ENCODE assay signal across 1 cellular context in the genomic region with DNA sequence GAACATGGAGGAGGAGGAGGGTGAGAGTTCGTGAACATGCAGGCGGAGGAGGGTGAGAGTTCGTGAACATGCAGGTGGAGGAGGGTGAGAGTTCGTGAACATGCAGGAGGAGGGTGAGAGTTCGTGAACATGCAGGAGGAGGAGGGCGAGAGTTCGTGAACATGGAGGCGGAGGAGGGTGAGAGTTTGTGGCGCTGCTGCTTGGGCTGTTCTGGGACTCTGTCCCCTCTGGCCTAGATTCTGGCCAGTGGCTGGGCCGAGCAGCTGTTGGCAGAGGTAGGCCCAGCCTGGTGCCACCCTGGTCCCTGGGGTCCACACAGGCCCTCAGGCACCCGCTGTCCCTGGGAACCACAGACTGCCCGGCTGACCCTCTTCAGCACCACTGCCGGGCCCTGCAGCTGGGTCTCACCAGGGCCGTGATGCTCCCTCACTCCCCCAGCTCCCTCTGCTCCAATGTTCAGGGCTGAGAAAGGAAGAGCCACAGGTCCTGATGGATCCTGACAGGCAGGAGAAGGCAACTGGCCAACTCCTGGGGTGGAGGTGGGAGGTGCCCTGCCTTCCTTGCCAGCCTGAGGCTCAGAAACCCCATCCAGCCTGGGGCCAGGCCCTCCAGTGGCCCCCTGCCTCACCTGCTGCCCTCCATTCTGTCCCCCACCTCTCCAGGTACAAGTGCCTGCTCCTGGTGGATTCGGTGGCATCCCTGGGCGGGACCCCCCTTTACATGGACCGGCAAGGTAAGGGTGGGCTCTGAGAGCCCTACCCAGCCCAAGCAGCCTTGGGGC.
A peak's percentile ranks its signal among the peaks of the same experiment; 100 is the strongest.
TF ChIP-seq lines count a peak whose summit lies in the region.

No MANE protein-coding gene starts in this region.

TF ChIP-seq in HepG2, 621 proteins besides CTCF, POLR2A, EP300 and RAD21:
- TF ChIP-seq ZNF891 (CRISPR knock-in tag; IDR thresholded peaks at IDR 0.05), result peak; percentile 34; the same call in 1 of the 2 replicates
- no peak for TF ChIP-seq ZNF883 (CRISPR knock-in tag; IDR thresholded peaks at IDR 0.05; ENCODE audit: not compliant biosample characterization)
- TF ChIP-seq ZNF263 (CRISPR knock-in tag; IDR thresholded peaks at IDR 0.05), result peak; percentile 87
- TF ChIP-seq BCL6 (CRISPR knock-in tag; IDR thresholded peaks at IDR 0.05), result no peak
- no peak for TF ChIP-seq ATF7-NPFF (CRISPR knock-in tag; IDR thresholded peaks at IDR 0.05; ENCODE audit: low read depth)
- TF ChIP-seq ARNT (IDR thresholded peaks at IDR 0.05), result no peak
- TF ChIP-seq, protein P1, sequence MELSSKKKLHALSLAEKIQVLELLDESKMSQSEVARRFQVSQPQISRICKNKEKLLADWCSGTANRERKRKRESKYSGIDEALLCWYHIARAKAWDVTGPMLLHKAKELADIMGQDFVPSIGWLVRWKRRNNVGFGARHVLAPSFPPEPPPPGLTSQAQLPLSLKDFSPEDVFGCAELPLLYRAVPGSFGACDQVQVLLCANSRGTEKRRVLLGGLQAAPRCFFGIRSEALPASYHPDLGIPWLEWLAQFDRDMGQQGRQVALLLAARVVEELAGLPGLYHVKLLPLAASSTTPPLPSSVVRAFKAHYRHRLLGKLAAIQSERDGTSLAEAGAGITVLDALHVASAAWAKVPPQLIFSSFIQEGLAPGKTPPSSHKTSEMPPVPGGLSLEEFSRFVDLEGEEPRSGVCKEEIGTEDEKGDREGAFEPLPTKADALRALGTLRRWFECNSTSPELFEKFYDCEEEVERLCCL (CRISPR knock-in tag; IDR thresholded peaks at IDR 0.05; ENCODE audit: borderline replicate concordance), result no peak
- TF ChIP-seq NR1H2 (CRISPR knock-in tag; IDR thresholded peaks at IDR 0.05; ENCODE audit: borderline replicate concordance, low read depth), result no peak
- TF ChIP-seq ZBTB38 (CRISPR knock-in tag; IDR thresholded peaks at IDR 0.05), result peak; percentile 95
- 0 out of 2 replicates have a peak, but pooled peaks have one; percentile 59 for TF ChIP-seq NFE2L1 (CRISPR knock-in tag; IDR thresholded peaks at IDR 0.05; ENCODE audit: borderline replicate concordance)
- TF ChIP-seq POLR2AphosphoS2 (IDR thresholded peaks at IDR 0.05; ENCODE audit: low read depth, low read length), result no peak
TF ChIP-seq in HepG2: peak in this region for 4.
